In the genomic region with DNA sequence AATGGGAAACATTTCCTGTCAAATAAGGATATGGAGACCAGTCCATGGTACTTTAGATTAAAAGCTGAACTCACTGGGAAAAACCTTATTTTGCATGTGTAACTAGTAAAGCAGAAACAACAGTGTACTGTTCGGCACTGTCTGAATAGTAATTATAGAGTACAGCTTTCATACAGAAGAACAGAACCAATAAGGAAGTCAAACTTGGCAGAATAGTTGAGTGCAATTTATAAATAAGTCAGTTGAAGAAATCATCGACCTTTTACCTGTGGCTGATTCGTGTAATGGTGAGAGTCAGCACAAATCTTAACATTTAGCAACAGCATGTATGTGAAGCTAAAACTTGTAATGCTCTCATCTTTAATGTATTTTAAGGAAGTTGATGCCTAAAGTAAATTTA, we compare ENCODE assay signal across 6 cellular contexts. TPM values are rescaled to one million over a fixed set of nuclear protein-coding genes. Genes with fewer than 3 reads are reported as not detected.
"Had no signal": no experiment of that assay in that cellular context is flagged by ENCODE, and none has a peak within 500 bp of the region (broad histone marks: within the 10 kb centered on the region; RNA-seq: fewer than 3 reads in every experiment).

No MANE protein-coding gene starts in this region.

RNA-seq across cellular contexts. Expression of gene CD8B, which starts 24.3 kb away (rescaled TPM):
- total RNA-seq: HT-29, LHCN-M2, MCF 10A, PC-9, RPMI7951, SJCRH30 had no signal

RNA-seq across cellular contexts. Expression of gene RGPD1, which starts 55.9 kb away (rescaled TPM):
- total RNA-seq: HT-29 had no signal
